In genomic region chr11:85095239-85095638, GRCh38 we compare ENCODE assay signal across 21 cellular contexts.
DNase-seq lines count a peak whose midpoint lies in the region; ATAC-seq and TF ChIP-seq lines count a peak whose summit lies in the region.
"Had no signal": no experiment of that assay in that cellular context is flagged by ENCODE, and none has a peak within 500 bp of the region (broad histone marks: within the 10 kb centered on the region; RNA-seq: fewer than 3 reads in every experiment).

No MANE protein-coding gene starts in this region.

- ATAC-seq in GM18907 (IDR thresholded peaks at IDR 0.05; ENCODE audit: unreplicated experiment) (peak; percentile 7), PC-3 (peak; percentile 92)
- no peak for ATAC-seq in stimulated activated memory B cell treated with anti-CD40 and anti-IgM and Interleukin-4, amounts not matched to agents 10 μg/mL and 1 μg/mL and 100 μg/mL, for 72 hours
- no peak for ATAC-seq in activated CD4-positive, CD25-positive, alpha-beta regulatory T cell treated with anti-CD3 and anti-CD28 coated beads, Interleukin-2, amount 50 U/mL, for 24 hours
- ATAC-seq: GM12878, GM23338, HCT116 had no signal

- no peak overlapping the region for H3K4me3 Mint-ChIP-seq in Caco-2 (ENCODE audit: unreplicated experiment)
- H3K4me3 Mint-ChIP-seq in stimulated activated memory B cell treated with anti-CD40 and anti-IgM and Interleukin-4, amounts not matched to agents 10 μg/mL and 1 μg/mL and 100 μg/mL, for 72 hours = no peak overlapping the region
- H3K4me3 Mint-ChIP-seq in CD4-positive, alpha-beta memory T cell = no peak overlapping the region
- H3K4me3 Mint-ChIP-seq: B cell; CD8-positive, alpha-beta memory T cell; GM23338; H9 had no signal

- no peak overlapping the region for H3K4me3 ChIP-seq in Caco-2 (ENCODE audit: low read depth, low read length)
- no peak overlapping the region for H3K4me3 ChIP-seq in PC-3 (ENCODE audit: low read length)
- H3K4me3 ChIP-seq in CD4-positive, alpha-beta memory T cell (ENCODE audit: low read length in 2 of 2) = no peak overlapping the region
- H3K4me3 ChIP-seq: BLaER1, GM12878, GM23338 had no signal

- intact Hi-C loops in Caco-2 (cut with micrococcal nuclease; ENCODE audit: unreplicated experiment) = no loop called here
- intact Hi-C loops in PC-3 (cut with micrococcal nuclease) = loop anchor here (2.0 kb wide), 1 partner anchor 64 kb away; no protein-coding TSS in a partner anchor
- intact Hi-C loops in CD4-positive, alpha-beta memory T cell (cut with micrococcal nuclease) = no loop called here

- no peaks in the 10 kb centered on the region for H3K36me3 Mint-ChIP-seq in Caco-2 (ENCODE audit: insufficient read depth, unreplicated experiment)
- H3K36me3 Mint-ChIP-seq in stimulated activated memory B cell treated with anti-CD40 and anti-IgM and Interleukin-4, amounts not matched to agents 10 μg/mL and 1 μg/mL and 100 μg/mL, for 72 hours = peaks cover 6% of the 10 kb centered on the region
- H3K36me3 Mint-ChIP-seq in CD4-positive, alpha-beta memory T cell = peaks cover 0 to 5% of the 10 kb centered on the region in 2 donors
- H3K36me3 Mint-ChIP-seq: CD4-positive, CD25-positive, alpha-beta regulatory T cell had no signal

- no peaks in the 10 kb centered on the region for H3K9me3 ChIP-seq in Caco-2
- H3K9me3 ChIP-seq in PC-3 (ENCODE audit: low read length) = no peaks in the 10 kb centered on the region
- no peaks in the 10 kb centered on the region for H3K9me3 ChIP-seq in CD4-positive, alpha-beta memory T cell (ENCODE audit: control insufficient read depth in 1 of 2, low read length in 2 of 2)

- TF ChIP-seq CTCF in Caco-2 (IDR thresholded peaks at IDR 0.05; ENCODE audit: insufficient read depth in 1 of 2, low read depth in 1 of 2, low read length in 1 of 2, severe bottlenecking in 1 of 2, unreplicated experiment in 1 of 2) (no peak), PC-3 (conservative IDR thresholded peaks at IDR 0.05; ENCODE audit: low read depth, low read length) (no peak)

- H3F3A ChIP-seq in PC-3 (ENCODE audit: low read length, unreplicated experiment) = no peaks in the 10 kb centered on the region

- H3K9ac ChIP-seq in PC-3 (ENCODE audit: low read length) = no peak overlapping the region
- H3K9ac ChIP-seq: BLaER1 had no signal

- H3K36me3 ChIP-seq in Caco-2 (ENCODE audit: control insufficient read depth, insufficient read depth, low read length) = no peaks in the 10 kb centered on the region
- no peaks in the 10 kb centered on the region for H3K36me3 ChIP-seq in PC-3 (ENCODE audit: low read depth, low read length)
- no peaks in the 10 kb centered on the region for H3K36me3 ChIP-seq in CD4-positive, alpha-beta memory T cell (ENCODE audit: insufficient read depth, low read length)
- H3K36me3 ChIP-seq: BLaER1 had no signal

- no peaks in the 10 kb centered on the region for H4K20me1 ChIP-seq in PC-3 (ENCODE audit: low read length)
- H4K20me1 ChIP-seq: BLaER1 had no signal

- no peaks in the 10 kb centered on the region for H3K27me3 Mint-ChIP-seq in Caco-2 (ENCODE audit: insufficient read depth, unreplicated experiment)
- no peaks in the 10 kb centered on the region for H3K27me3 Mint-ChIP-seq in stimulated activated memory B cell treated with anti-CD40 and anti-IgM and Interleukin-4, amounts not matched to agents 10 μg/mL and 1 μg/mL and 100 μg/mL, for 72 hours
- no peaks in the 10 kb centered on the region for H3K27me3 Mint-ChIP-seq in CD4-positive, alpha-beta memory T cell
- H3K27me3 Mint-ChIP-seq: B cell; CD4-positive, CD25-positive, alpha-beta regulatory T cell; CD8-positive, alpha-beta memory T cell had no signal

- POLR2A ChIA-PET in Caco-2 (lab: Charles Lee) (no interaction called here), PC-3 (lab: Charles Lee; ENCODE audit: unreplicated experiment) (interaction anchor here (0.6 kb wide), 1 partner anchor 108 kb away, joined by 4 read pairs; no protein-coding TSS in a partner anchor)
- POLR2A ChIA-PET in CD4-positive, alpha-beta memory T cell (lab: Charles Lee; ENCODE audit: partially characterized antibody) = no interaction called here

- H3K27ac ChIP-seq in PC-3 (ENCODE audit: low read length) = peak overlapping the region; percentile 12; the same call in 1 of the 2 replicates
- no peak overlapping the region for H3K27ac ChIP-seq in CD4-positive, alpha-beta memory T cell (ENCODE audit: low read depth, low read length)
- H3K27ac ChIP-seq: 22Rv1, BLaER1, C4-2B had no signal

- no peaks in the 10 kb centered on the region for H3K27me3 ChIP-seq in Caco-2 (replicated peaks; ENCODE audit: control insufficient read depth, insufficient read depth, low read length)
- H3K27me3 ChIP-seq in PC-3 (ENCODE audit: low read length) = no peaks in the 10 kb centered on the region
- H3K27me3 ChIP-seq in CD4-positive, alpha-beta memory T cell (ENCODE audit: insufficient read depth, low read length) = no peaks in the 10 kb centered on the region
- H3K27me3 ChIP-seq: BLaER1 had no signal

- DNase-seq in Caco-2 (no peak), PC-3 (peak; percentile 25), NCI-H1417 (lab: John Stamatoyannopoulos, UW) (no peak)
- no peak for DNase-seq in CD4-positive, alpha-beta memory T cell
- DNase-seq: Calu3; CD4-positive, CD25-positive, alpha-beta regulatory T cell; CD8-positive, alpha-beta memory T cell; DMS79; EL; GDM1; H9 had no signal

- peak overlapping the region; percentile 12 for H3K27ac Mint-ChIP-seq in Caco-2 (ENCODE audit: unreplicated experiment)
- peak overlapping the region; percentile 27 for H3K27ac Mint-ChIP-seq in stimulated activated memory B cell treated with anti-CD40 and anti-IgM and Interleukin-4, amounts not matched to agents 10 μg/mL and 1 μg/mL and 100 μg/mL, for 72 hours
- H3K27ac Mint-ChIP-seq in CD4-positive, alpha-beta memory T cell = no peak overlapping the region
- H3K27ac Mint-ChIP-seq: B cell; CD4-positive, CD25-positive, alpha-beta regulatory T cell; CD8-positive, alpha-beta memory T cell; GM23338; H9 had no signal

- CTCF ChIA-PET in Caco-2 (lab: Charles Lee) (no interaction called here), PC-3 (lab: Charles Lee) (no interaction called here)
- CTCF ChIA-PET in CD4-positive, alpha-beta memory T cell (lab: Charles Lee; ENCODE audit: partially characterized antibody) = no interaction called here

- H3K9me3 Mint-ChIP-seq in Caco-2 (ENCODE audit: unreplicated experiment) = peaks cover 11% of the 10 kb centered on the region
- H3K9me3 Mint-ChIP-seq in stimulated activated memory B cell treated with anti-CD40 and anti-IgM and Interleukin-4, amounts not matched to agents 10 μg/mL and 1 μg/mL and 100 μg/mL, for 72 hours = peaks cover 16% of the 10 kb centered on the region
- H3K9me3 Mint-ChIP-seq in CD4-positive, alpha-beta memory T cell = peaks cover 2 to 73% (median 48%) of the 10 kb centered on the region in 8 donors

- no peaks in the 10 kb centered on the region for H3K79me2 ChIP-seq in PC-3 (ENCODE audit: low read length)

- no peak overlapping the region for H2AFZ ChIP-seq in PC-3 (ENCODE audit: low read length)
- H2AFZ ChIP-seq: GM23338 had no signal

- BruUV-seq in Caco-2 (replicated peaks; lab: Mats Ljungman, UMichigan) (no TSS peak), PC-3 (replicated peaks; lab: Mats Ljungman, UMichigan) (no TSS peak)

- peaks cover 7% of the 10 kb centered on the region for H3K4me1 Mint-ChIP-seq in Caco-2 (ENCODE audit: low read depth, unreplicated experiment)
- H3K4me1 Mint-ChIP-seq in stimulated activated memory B cell treated with anti-CD40 and anti-IgM and Interleukin-4, amounts not matched to agents 10 μg/mL and 1 μg/mL and 100 μg/mL, for 72 hours = peaks cover 45% of the 10 kb centered on the region
- H3K4me1 Mint-ChIP-seq in CD4-positive, alpha-beta memory T cell = no peaks in the 10 kb centered on the region
- H3K4me1 Mint-ChIP-seq: CD4-positive, CD25-positive, alpha-beta regulatory T cell; CD8-positive, alpha-beta memory T cell had no signal

- H3K4me1 ChIP-seq in Caco-2 = 0 out of 2 replicates have a peak, but pooled peaks cover 7% of the 10 kb centered on the region
- H3K4me1 ChIP-seq in PC-3 (ENCODE audit: insufficient read depth, low read length) = peaks cover 9% of the 10 kb centered on the region; the same call in 1 of the 2 replicates
- no peaks in the 10 kb centered on the region for H3K4me1 ChIP-seq in CD4-positive, alpha-beta memory T cell (ENCODE audit: insufficient read depth, low read length)

- 0 out of 2 replicates have a peak, but pooled peaks cover 2% of the 10 kb centered on the region for H3K9me2 ChIP-seq in PC-3 (replicated peaks; ENCODE audit: low read length)

- no peak overlapping the region for H3K4me2 ChIP-seq in PC-3 (ENCODE audit: low read length)
- H3K4me2 ChIP-seq: BLaER1, GM23338 had no signal

Comparison
In these comparisons a context has a peak if more than half of its experiments do, and no peak if none do; other contexts are left out.
1. H3K27ac Mint-ChIP-seq: peak in Caco-2 (single experiment) and stimulated activated memory B cell treated with anti-CD40 and anti-IgM and Interleukin-4, amounts not matched to agents 10 μg/mL and 1 μg/mL and 100 μg/mL, for 72 hours (single experiment); none in CD4-positive, alpha-beta memory T cell (0 of 7).
2. ATAC-seq: peak in GM18907 (single experiment) and PC-3 (single experiment); none in stimulated activated memory B cell treated with anti-CD40 and anti-IgM and Interleukin-4, amounts not matched to agents 10 μg/mL and 1 μg/mL and 100 μg/mL, for 72 hours (single experiment) and activated CD4-positive, CD25-positive, alpha-beta regulatory T cell treated with anti-CD3 and anti-CD28 coated beads, Interleukin-2, amount 50 U/mL, for 24 hours (0 of 2).